31 cellular contexts compared by ENCODE assay signal in the genomic region with DNA sequence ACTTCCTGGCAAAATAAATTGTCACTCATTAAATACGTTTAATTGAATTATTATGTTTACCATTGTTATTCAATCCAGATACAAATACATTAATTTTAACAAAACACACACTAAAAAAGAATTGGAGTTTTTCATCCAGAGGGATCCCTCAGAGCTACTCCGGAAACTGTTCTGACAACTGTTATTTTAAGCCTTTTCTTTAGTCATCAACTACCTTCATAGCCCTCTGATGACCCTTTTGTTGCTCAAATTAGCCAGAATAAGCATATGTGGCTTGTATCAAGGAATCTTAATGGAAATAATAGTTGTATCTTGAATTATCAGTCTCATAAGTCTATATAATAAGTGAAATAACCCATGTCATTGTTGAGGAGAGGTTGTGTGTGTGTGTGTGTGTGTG.
"Had no signal": no experiment of that assay in that cellular context is flagged by ENCODE, and none has a peak within 500 bp of the region (broad histone marks: within the 10 kb centered on the region; RNA-seq: fewer than 3 reads in every experiment).

No MANE protein-coding gene starts in this region.

- H3K27ac Mint-ChIP-seq: naive B cell; naive thymus-derived CD8-positive, alpha-beta T cell; natural killer cell treated with Interleukin-12 subunit alpha and Interleukin-12 subunit beta and Interleukin-15 and Interleukin-18, amount 100 ng/mL, for 72 hours; nephron progenitor cell; progenitor cell of endocrine pancreas; stimulated activated memory B cell treated with anti-CD40 and anti-IgM and Interleukin-4, amounts not matched to agents 10 μg/mL and 1 μg/mL and 100 μg/mL, for 72 hours; stimulated activated naive CD8-positive, alpha-beta T cell treated with anti-CD3 and anti-CD28 coated beads, Interleukin-15, amount 100 ng/mL, for 72 hours; type B pancreatic cell had no signal

- H3K4me3 Mint-ChIP-seq: naive B cell; naive thymus-derived CD8-positive, alpha-beta T cell; natural killer cell treated with Interleukin-12 subunit alpha and Interleukin-12 subunit beta and Interleukin-15 and Interleukin-18, amount 100 ng/mL, for 72 hours; nephron progenitor cell; neural crest cell; stimulated activated memory B cell treated with anti-CD40 and anti-IgM and Interleukin-4, amounts not matched to agents 10 μg/mL and 1 μg/mL and 100 μg/mL, for 72 hours; stimulated activated naive CD8-positive, alpha-beta T cell treated with anti-CD3 and anti-CD28 coated beads, Interleukin-15, amount 100 ng/mL, for 72 hours; type B pancreatic cell had no signal

- FAIRE-seq: small intestine had no signal

- H3K36me3 Mint-ChIP-seq: naive B cell; natural killer cell treated with Interleukin-12 subunit alpha and Interleukin-12 subunit beta and Interleukin-15 and Interleukin-18, amount 100 ng/mL, for 72 hours; stimulated activated memory B cell treated with anti-CD40 and anti-IgM and Interleukin-4, amounts not matched to agents 10 μg/mL and 1 μg/mL and 100 μg/mL, for 72 hours; type B pancreatic cell had no signal

- H3K36me3 ChIP-seq: neutrophil, right lobe of liver, sigmoid colon, suprapubic skin, tibial artery, transverse colon, upper lobe of right lung, uterus had no signal

- H3K9me3 Mint-ChIP-seq: nephron progenitor cell; neural crest cell; stimulated activated memory B cell treated with anti-CD40 and anti-IgM and Interleukin-4, amounts not matched to agents 10 μg/mL and 1 μg/mL and 100 μg/mL, for 72 hours; type B pancreatic cell had no signal

- H3K9me3 ChIP-seq: neutrophil, psoas muscle, right lobe of liver, sigmoid colon, suprapubic skin, testis, tibial artery, transverse colon, upper lobe of right lung, uterus had no signal

- H3K79me2 ChIP-seq: parathyroid adenoma had no signal

- H3K4me3 ChIP-seq: psoas muscle, right lobe of liver, sigmoid colon, suprapubic skin, testis, tibial artery, transverse colon, upper lobe of right lung, uterus had no signal

- ATAC-seq: naive thymus-derived CD8-positive, alpha-beta T cell; natural killer cell treated with Interleukin-12 subunit alpha and Interleukin-12 subunit beta and Interleukin-15 and Interleukin-18, amount 100 ng/mL, for 72 hours; psoas muscle; right cardiac atrium; right lobe of liver; stimulated activated memory B cell treated with anti-CD40 and anti-IgM and Interleukin-4, amounts not matched to agents 10 μg/mL and 1 μg/mL and 100 μg/mL, for 72 hours; stimulated activated naive CD8-positive, alpha-beta T cell treated with anti-CD3 and anti-CD28 coated beads, Interleukin-15, amount 100 ng/mL, for 72 hours; stimulated activated naive CD8-positive, alpha-beta T cell treated with anti-CD3 and anti-CD28 coated beads, Interleukin-15, Interleukin-2, amounts not matched to agents 100 U/mL and 50 U/mL, for 24 hours; upper lobe of right lung had no signal

- H3K4me1 Mint-ChIP-seq: naive B cell; stimulated activated memory B cell treated with anti-CD40 and anti-IgM and Interleukin-4, amounts not matched to agents 10 μg/mL and 1 μg/mL and 100 μg/mL, for 72 hours; stimulated activated naive CD8-positive, alpha-beta T cell treated with anti-CD3 and anti-CD28 coated beads, Interleukin-15, amount 100 ng/mL, for 72 hours had no signal

- H3K27me3 Mint-ChIP-seq: naive B cell; naive thymus-derived CD8-positive, alpha-beta T cell; natural killer cell treated with Interleukin-12 subunit alpha and Interleukin-12 subunit beta and Interleukin-15 and Interleukin-18, amount 100 ng/mL, for 72 hours; progenitor cell of endocrine pancreas; stimulated activated memory B cell treated with anti-CD40 and anti-IgM and Interleukin-4, amounts not matched to agents 10 μg/mL and 1 μg/mL and 100 μg/mL, for 72 hours; stimulated activated naive CD8-positive, alpha-beta T cell treated with anti-CD3 and anti-CD28 coated beads, Interleukin-15, amount 100 ng/mL, for 72 hours; type B pancreatic cell had no signal

- H3K27ac ChIP-seq: neutrophil, parathyroid adenoma, psoas muscle, right lobe of liver, sigmoid colon, suprapubic skin, testis, tibial artery, transverse colon, upper lobe of right lung, uterus had no signal

- H3K4me1 ChIP-seq: parathyroid adenoma, psoas muscle, right lobe of liver, sigmoid colon, suprapubic skin, testis, tibial artery, transverse colon, upper lobe of right lung, uterus had no signal

- H3K27me3 ChIP-seq: neutrophil, right lobe of liver, sigmoid colon, suprapubic skin, testis, tibial artery, transverse colon, upper lobe of right lung, uterus had no signal

- H2AFZ ChIP-seq: parathyroid adenoma had no signal

- H3K9ac ChIP-seq: parathyroid adenoma had no signal

- DNase-seq: naive B cell; naive thymus-derived CD8-positive, alpha-beta T cell; nephron progenitor cell; nucleus accumbens; posterior cingulate gyrus; psoas muscle; right cardiac atrium; right lobe of liver; sigmoid colon; small intestine; stimulated activated CD4-positive, alpha-beta T cell treated with anti-CD3 and anti-CD28 coated beads, Interleukin-1b, Interleukin-23, amount 100 ng/mL, for 48 hours; stimulated activated CD4-positive, alpha-beta T cell treated with anti-CD3 and anti-CD28 coated beads, Interleukin-4, amount 100 ng/mL, for 1 hour; stimulated activated CD4-positive, alpha-beta T cell treated with anti-CD3 and anti-CD28 coated beads, Interleukin-4, amount 100 ng/mL, for 4 hours; stimulated activated CD8-positive, alpha-beta memory T cell treated with anti-CD3 and anti-CD28 coated beads, Interleukin-4, amount 100 ng/mL, for 48 hours; stimulated activated naive CD4-positive, alpha-beta T cell; stimulated activated naive CD8-positive, alpha-beta T cell treated with anti-CD3 and anti-CD28 coated beads, Interleukin-15, amount 100 ng/mL, for 72 hours; stimulated activated naive CD8-positive, alpha-beta T cell treated with anti-CD3 and anti-CD28 coated beads, Interleukin-15, Interleukin-2, amounts not matched to agents 100 U/mL and 50 U/mL, for 24 hours; substantia nigra; testis; tibial artery; transverse colon; upper lobe of right lung; uterus had no signal
